Comparison of ENCODE assay signal across 29 cellular contexts in genomic region chr9:3687136-3687535, GRCh38.
DNase-seq lines count a peak whose midpoint lies in the region; ATAC-seq, FAIRE-seq and TF ChIP-seq lines count a peak whose summit lies in the region.
"Had no signal": no experiment of that assay in that cellular context is flagged by ENCODE, and none has a peak within 500 bp of the region (broad histone marks: within the 10 kb centered on the region; RNA-seq: fewer than 3 reads in every experiment).

No MANE protein-coding gene starts in this region.

- TF ChIP-seq RAD21 in SK-N-SH (IDR thresholded peaks at IDR 0.05; ENCODE audit: low read length) (no peak; the same call in 1 of the 2 replicates), A549 (conservative IDR thresholded peaks at IDR 0.05 in 1 of 2, IDR thresholded peaks at IDR 0.05 in 1 of 2) (no peak)

- TF ChIP-seq CTCF in SK-N-SH (IDR thresholded peaks at IDR 0.05) (no peak), A549 (IDR thresholded peaks at IDR 0.05) (no peak)

- H3K9ac ChIP-seq in SK-N-SH, result no peak overlapping the region
- H3K9ac ChIP-seq: BLaER1; BLaER1 treated with 17β-estradiol and CSF1 and Interleukin-3, amounts not matched to agents 10 nM and 100 nM had no signal

- H3K79me2 ChIP-seq in SK-N-SH (ENCODE audit: insufficient read depth), result no peaks in the 10 kb centered on the region

- H3K27ac ChIP-seq in SK-N-SH (ENCODE audit: low read depth in 2 of 2, low read length in 1 of 2), result no peak overlapping the region
- no peak overlapping the region for H3K27ac ChIP-seq in A549
- H3K27ac ChIP-seq: 22Rv1; BLaER1; BLaER1 treated with 17β-estradiol and CSF1 and Interleukin-3, amounts not matched to agents 10 nM and 100 nM; C4-2B had no signal

- H3K27me3 ChIP-seq in SK-N-SH (ENCODE audit: insufficient read depth), result no peaks in the 10 kb centered on the region
- H3K27me3 ChIP-seq: BE2C; BLaER1; BLaER1 treated with 17β-estradiol and CSF1 and Interleukin-3, amounts not matched to agents 10 nM and 100 nM had no signal

- H3K4me3 ChIP-seq in SK-N-SH (ENCODE audit: low read depth in 2 of 2, low read length in 1 of 2) (no peak overlapping the region), A549 (no peak overlapping the region)
- H3K4me3 ChIP-seq: BLaER1; BLaER1 treated with 17β-estradiol and CSF1 and Interleukin-3, amounts not matched to agents 10 nM and 100 nM had no signal

- H3K4me1 ChIP-seq in SK-N-SH (ENCODE audit: control insufficient read depth in 1 of 2, insufficient read depth in 2 of 2, low read depth in 1 of 2, low read length in 1 of 2), result peaks cover 0 to 4% of the 10 kb centered on the region in 2 experiments; a peak in 2 of 4 replicates
- H3K4me1 ChIP-seq in A549, result no peaks in the 10 kb centered on the region
- H3K4me1 ChIP-seq: BE2C; BLaER1; BLaER1 treated with 17β-estradiol and CSF1 and Interleukin-3, amounts not matched to agents 10 nM and 100 nM; Caco-2 had no signal

- no peaks in the 10 kb centered on the region for H3F3A ChIP-seq in SK-N-SH (replicated peaks; ENCODE audit: insufficient read depth)

- H3K9me2 ChIP-seq in SK-N-SH, result no peaks in the 10 kb centered on the region

- no peaks in the 10 kb centered on the region for H3K9me3 ChIP-seq in SK-N-SH
- H3K9me3 ChIP-seq in A549, result no peaks in the 10 kb centered on the region
- H3K9me3 ChIP-seq: BE2C; BLaER1; BLaER1 treated with 17β-estradiol and CSF1 and Interleukin-3, amounts not matched to agents 10 nM and 100 nM; Caco-2 had no signal

- POLR2A ChIA-PET in SK-N-SH (lab: Yijun Ruan, JAX) (no interaction called here), A549 (lab: Yijun Ruan, JAX) (no interaction called here)

- WGBS in SK-N-SH (ENCODE audit: low lambda C conversion rate), result 89% methylated on average over 1 of the region's 1 CpG
- WGBS in A549 (ENCODE audit: missing lambda C conversion rate), result 86% methylated on average over 1 of the region's 1 CpG

- H4K20me1 ChIP-seq in SK-N-SH (ENCODE audit: insufficient read depth), result no peaks in the 10 kb centered on the region
- H4K20me1 ChIP-seq: BLaER1; BLaER1 treated with 17β-estradiol and CSF1 and Interleukin-3, amounts not matched to agents 10 nM and 100 nM had no signal

- no peak overlapping the region for H3K4me2 ChIP-seq in SK-N-SH
- no peak overlapping the region for H3K4me2 ChIP-seq in A549
- H3K4me2 ChIP-seq: BLaER1; BLaER1 treated with 17β-estradiol and CSF1 and Interleukin-3, amounts not matched to agents 10 nM and 100 nM had no signal

- H2AFZ ChIP-seq in SK-N-SH (ENCODE audit: low read depth), result no peak overlapping the region

- TF ChIP-seq EP300 in SK-N-SH (IDR thresholded peaks at IDR 0.05; ENCODE audit: borderline replicate concordance in 1 of 2, low read depth in 1 of 2, low read length in 1 of 2) (peak in 1 of 2 experiments; percentile 64; a peak in 2 of 4 replicates), A549 (IDR thresholded peaks at IDR 0.05) (no peak)

- CTCF ChIA-PET in SK-N-SH (lab: Yijun Ruan, JAX) (interaction anchor here (1.1 to 1.7 kb wide), 2 partner anchors 45 to 688 kb away, joined by 3 to 5 read pairs; no protein-coding TSS in a partner anchor), A549 (lab: Yijun Ruan, JAX) (interaction anchor here (1.5 to 2.1 kb wide), 2 partner anchors 10 to 653 kb away, joined by 3 to 4 read pairs; no protein-coding TSS in a partner anchor)

- no peak for TF ChIP-seq POLR2A in A549 (IDR thresholded peaks at IDR 0.05; ENCODE audit: low read length)

- no peak for ATAC-seq in SK-N-SH treated with all-trans-retinoic acid at 6 μM for 48 hours
- ATAC-seq in A549, result no peak
- ATAC-seq in GM21737 (IDR thresholded peaks at IDR 0.05; ENCODE audit: unreplicated experiment), result no peak
- ATAC-seq: CD8-positive, alpha-beta T cell had no signal

- DNase-seq in SK-N-SH (no peak), A549 (ENCODE audit: low read depth in 1 of 2, low spot score in 1 of 2) (no peak)
- DNase-seq: 8988T; ACHN; AML-193; BE2C; C1 segment of cervical spinal cord; Caco-2; Calu3; CD4-positive, alpha-beta memory T cell; CD4-positive, alpha-beta T cell; CD4-positive, CD25-positive, alpha-beta regulatory T cell; CD8-positive, alpha-beta memory T cell; CD8-positive, alpha-beta T cell; COR-L47; DMS 273 treated with DMSO at 0.1 percent for 48 hours; DMS153; DMS53; DMS79; DMS79 treated with DMSO at 0.1 percent for 48 hours; DND-41; EL had no signal

- H3K36me3 ChIP-seq in SK-N-SH (replicated peaks in 1 of 2; ENCODE audit: control insufficient read depth in 1 of 2, insufficient read depth in 2 of 2, low read length in 1 of 2), result no peaks in the 10 kb centered on the region
- H3K36me3 ChIP-seq: BE2C; BLaER1; BLaER1 treated with 17β-estradiol and CSF1 and Interleukin-3, amounts not matched to agents 10 nM and 100 nM had no signal

- peak; percentile 7 for FAIRE-seq in A549 (lab: Jason Lieb, UNC)
- FAIRE-seq: D721Med had no signal

TF ChIP-seq in SK-N-SH, 30 proteins besides CTCF, POLR2A, EP300 and RAD21 (continues in another document):
- 0 out of 2 replicates have a peak, but pooled peaks have one; percentile 34 for TF ChIP-seq RCOR1 (IDR thresholded peaks at IDR 0.05; ENCODE audit: low read length)

TF ChIP-seq in SK-N-SH treated with all-trans-retinoic acid at 6 μM for 48 hours, 23 proteins besides CTCF, POLR2A, EP300 and RAD21:
- no peak for TF ChIP-seq CREB5 (CRISPR knock-in tag; IDR thresholded peaks at IDR 0.05; ENCODE audit: low read depth)
- TF ChIP-seq ZFP30 (CRISPR knock-in tag; IDR thresholded peaks at IDR 0.05), result no peak
- no peak for TF ChIP-seq PPARA (CRISPR knock-in tag; IDR thresholded peaks at IDR 0.05; ENCODE audit: borderline replicate concordance)
- TF ChIP-seq TCF4 (CRISPR knock-in tag; IDR thresholded peaks at IDR 0.05; ENCODE audit: borderline replicate concordance), result no peak
- TF ChIP-seq TOX (CRISPR knock-in tag; IDR thresholded peaks at IDR 0.05; ENCODE audit: borderline replicate concordance), result no peak
- no peak for TF ChIP-seq ARNTL (CRISPR knock-in tag; IDR thresholded peaks at IDR 0.05; ENCODE audit: borderline replicate concordance, low read depth)
- no peak for TF ChIP-seq CSDC2 (CRISPR knock-in tag; IDR thresholded peaks at IDR 0.05)
- TF ChIP-seq GLIS3 (CRISPR knock-in tag; IDR thresholded peaks at IDR 0.05), result no peak

TF ChIP-seq in A549, 52 proteins besides CTCF, POLR2A, EP300 and RAD21:
- TF ChIP-seq TFCP2L1 (CRISPR knock-in tag; IDR thresholded peaks at IDR 0.05), result no peak
- TF ChIP-seq SMC3 (IDR thresholded peaks at IDR 0.05), result no peak
- no peak for TF ChIP-seq ZSCAN20 (CRISPR knock-in tag; IDR thresholded peaks at IDR 0.05)
- TF ChIP-seq EHF (CRISPR knock-in tag; IDR thresholded peaks at IDR 0.05), result no peak
- TF ChIP-seq GATA3 (IDR thresholded peaks at IDR 0.05; ENCODE audit: borderline replicate concordance), result no peak
TF ChIP-seq in A549: peak in this region for 0.

Comparison
In these comparisons a context has a peak if more than half of its experiments do, and no peak if none do; other contexts are left out.
1. Of the 12 proteins assayed by ChIP-seq in both A549 and SK-N-SH: peak only in A549: none; only in SK-N-SH: CHD2 and RCOR1; in both: none; in neither: 9; mixed calls (peak in some experiments, not most) for 1.